In the genomic region with DNA sequence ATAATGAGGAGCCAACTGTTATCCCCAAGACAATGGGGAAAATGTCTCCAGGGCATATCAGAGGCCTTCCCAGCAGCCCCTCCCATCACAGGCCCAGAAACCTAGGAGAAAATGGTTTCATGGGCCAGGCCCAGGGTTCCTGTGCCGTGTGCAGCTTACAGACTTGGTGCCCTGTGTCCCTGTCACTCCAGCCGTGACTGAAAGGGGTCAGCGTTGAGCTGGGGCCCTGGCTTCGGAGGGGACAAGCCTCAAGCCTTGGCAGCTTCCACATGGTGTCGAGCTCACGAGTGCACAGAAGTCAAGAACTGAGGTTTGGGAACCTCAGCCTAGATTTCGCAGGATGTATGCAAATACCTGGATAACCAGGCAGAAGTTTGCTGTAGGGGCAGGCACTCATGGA, we compare ENCODE assay signal across 19 cellular contexts. TPM values are rescaled to one million over a fixed set of nuclear protein-coding genes. Genes with fewer than 3 reads are reported as not detected.
DNase-seq lines count a peak whose midpoint lies in the region; ATAC-seq, FAIRE-seq and TF ChIP-seq lines count a peak whose summit lies in the region.
"Had no signal": no experiment of that assay in that cellular context is flagged by ENCODE, and none has a peak within 500 bp of the region (broad histone marks: within the 10 kb centered on the region; RNA-seq: fewer than 3 reads in every experiment).

No MANE protein-coding gene starts in this region.

- TF ChIP-seq RAD21 in HepG2 (CRISPR knock-in tag; IDR thresholded peaks at IDR 0.05), result no peak

- no peak overlapping the region for H3K4me2 ChIP-seq in HepG2 (ENCODE audit: low read depth, low read length)

- WGBS in HepG2 (ENCODE audit: low lambda C conversion rate), result 31% methylated on average over 7 of the region's 7 CpGs
- WGBS in right lobe of liver (ENCODE audit: insufficient coverage, low coverage, low lambda C conversion rate, missing lambda C conversion rate), result no CpG with 5 or more reads among the region's 7 CpGs

- ATAC-seq in HepG2 (peak; percentile 52), right lobe of liver (no peak), upper lobe of right lung (no peak)
- ATAC-seq: CD8-positive, alpha-beta T cell; esophagus mucosa; left ventricle myocardium superior; stimulated activated effector memory CD8-positive, alpha-beta T cell treated with anti-CD3 and anti-CD28 coated beads, Interleukin-12 subunit alpha, Interleukin-12 subunit beta, amount 100 ng/mL, for 72 hours had no signal

- H3K4me1 ChIP-seq in HepG2 (ENCODE audit: insufficient read depth, low read length), result no peaks in the 10 kb centered on the region
- peaks cover 0 to 2% (median 0%) of the 10 kb centered on the region in 4 donors for H3K4me1 ChIP-seq in right lobe of liver
- H3K4me1 ChIP-seq in upper lobe of right lung, result peaks cover 13% of the 10 kb centered on the region

- H3K4me3 ChIP-seq in HepG2 (replicated peaks in 1 of 3; ENCODE audit: insufficient read depth in 1 of 3, low read depth in 2 of 3, low read length in 3 of 3) (no peak overlapping the region), right lobe of liver (no peak overlapping the region), epithelial cell of proximal tubule (ENCODE audit: low read depth, low read length) (no peak overlapping the region), upper lobe of right lung (no peak overlapping the region)
- H3K4me3 ChIP-seq: right atrium auricular region had no signal

- no peak overlapping the region for H3K27ac ChIP-seq in HepG2 (ENCODE audit: extremely low read length, insufficient read depth, low read length)
- no peak overlapping the region for H3K27ac ChIP-seq in right lobe of liver
- H3K27ac ChIP-seq in upper lobe of right lung, result peak overlapping the region; percentile 45

- H3K27me3 ChIP-seq in HepG2 (ENCODE audit: control insufficient read depth in 1 of 2, insufficient read depth in 2 of 2, low read length in 2 of 2) (no peaks in the 10 kb centered on the region), right lobe of liver (no peaks in the 10 kb centered on the region), upper lobe of right lung (no peaks in the 10 kb centered on the region)
- H3K27me3 ChIP-seq: right atrium auricular region had no signal

- POLR2A ChIA-PET in HepG2 (lab: Yijun Ruan, JAX), result no interaction called here

- H3K9ac ChIP-seq in HepG2 (ENCODE audit: insufficient read depth, low read depth, low read length), result no peak overlapping the region

- DNase-seq in HepG2 (ENCODE audit: low spot score) (no peak), right lobe of liver (no peak), NAMALWA (ENCODE audit: low spot score) (peak; percentile 16), epithelial cell of proximal tubule (ENCODE audit: low read depth) (no peak), upper lobe of right lung (peak; percentile 47), DMS79 (lab: John Stamatoyannopoulos, UW) (no peak), NCI-H2227 (lab: John Stamatoyannopoulos, UW; ENCODE audit: unreplicated experiment) (no peak), NCI-H774 (lab: John Stamatoyannopoulos, UW) (no peak)
- DNase-seq: activated CD4-positive, alpha-beta T cell treated with anti-CD3 and anti-CD28 coated beads, Interleukin-2, amount 10 ng/mL, durations not matched to agents 24 days and 14 days; CD8-positive, alpha-beta T cell; left ventricle myocardium superior; NCI-H1930; NCI-H446; NK-92 treated with Interleukin-12 subunit alpha and Interleukin-12 subunit beta, amount 100 ng/mL, for 24 hours had no signal

- no peaks in the 10 kb centered on the region for H3K79me2 ChIP-seq in HepG2 (ENCODE audit: insufficient read depth, low read length)

- TF ChIP-seq POLR2A in HepG2 (IDR thresholded peaks at IDR 0.05; ENCODE audit: insufficient read depth in 1 of 2, low read depth in 2 of 2, low read length in 2 of 2), result no peak
- TF ChIP-seq POLR2A in right lobe of liver (IDR thresholded peaks at IDR 0.05), result no peak

- intact Hi-C loops in HepG2 (cut with micrococcal nuclease; ENCODE audit: unreplicated experiment) (no loop called here), right lobe of liver (cut with DNase I) (no loop called here), upper lobe of right lung (cut with DNase I) (no loop called here)

- no peaks in the 10 kb centered on the region for H3K9me3 ChIP-seq in HepG2 (ENCODE audit: low read length)
- H3K9me3 ChIP-seq in right lobe of liver, result no peaks in the 10 kb centered on the region
- H3K9me3 ChIP-seq in upper lobe of right lung, result no peaks in the 10 kb centered on the region
- H3K9me3 ChIP-seq: right atrium auricular region had no signal

- TF ChIP-seq CTCF in HepG2 (CRISPR knock-in tag; IDR thresholded peaks at IDR 0.05) (no peak), right lobe of liver (IDR thresholded peaks at IDR 0.05) (no peak), epithelial cell of proximal tubule (conservative IDR thresholded peaks at IDR 0.05; ENCODE audit: low read depth, low read length) (peak; percentile 12), upper lobe of right lung (IDR thresholded peaks at IDR 0.05) (no peak)

- no peak overlapping the region for H2AFZ ChIP-seq in HepG2 (ENCODE audit: low read length)

- in situ Hi-C loops in HepG2 (cut with HindIII; ENCODE audit: extremely low pct_ligation_motif_present, low pct_unique_long_range_greater_than_20kb), result no loop called here

- FAIRE-seq in HepG2 (lab: Jason Lieb, UNC), result no peak
- FAIRE-seq: bronchial epithelial cell, H54 had no signal

- TF ChIP-seq EP300 in HepG2 (IDR thresholded peaks at IDR 0.05; ENCODE audit: low read depth in 2 of 2, low read length in 2 of 2) (no peak), HepG2 (CRISPR knock-in tag; IDR thresholded peaks at IDR 0.05; ENCODE audit: borderline replicate concordance) (no peak)

- H3K36me3 ChIP-seq in HepG2 (replicated peaks in 1 of 2; ENCODE audit: control insufficient read depth in 1 of 2, insufficient read depth in 2 of 2, low read length in 2 of 2) (no peaks in the 10 kb centered on the region), right lobe of liver (no peaks in the 10 kb centered on the region), upper lobe of right lung (no peaks in the 10 kb centered on the region)
- H3K36me3 ChIP-seq: right atrium auricular region had no signal

- BruUV-seq in HepG2 (replicated peaks; lab: Mats Ljungman, UMichigan), result no TSS peak

- CTCF ChIA-PET in HepG2 (lab: Yijun Ruan, JAX; ENCODE audit: low intra/inter-chr PET ratio, low total read pairs), result no interaction called here

- no peaks in the 10 kb centered on the region for H4K20me1 ChIP-seq in HepG2 (ENCODE audit: insufficient read depth, low read length)

TF ChIP-seq in HepG2, 621 proteins besides CTCF, POLR2A, EP300 and RAD21:
- TF ChIP-seq NONO (IDR thresholded peaks at IDR 0.05) (no peak), NONO (CRISPR knock-in tag; conservative IDR thresholded peaks at IDR 0.05) (no peak), STAG1 (CRISPR knock-in tag; IDR thresholded peaks at IDR 0.05) (peak; percentile 21; the same call in 1 of the 2 replicates), USF2 (IDR thresholded peaks at IDR 0.05; ENCODE audit: low read depth, low read length) (no peak), USF2 (CRISPR knock-in tag; IDR thresholded peaks at IDR 0.05; ENCODE audit: borderline replicate concordance) (no peak)

RNA-seq across cellular contexts. Expression of gene SIPA1L2, which starts 18.1 kb away (rescaled TPM):
- total RNA-seq in HepG2 (2016; rRNA removed; fragmentation: Illumina TruSeq; extraction: Trizol) (0.03 TPM in 1 of 2 replicates, not detected in the other), right lobe of liver (10 to 100 TPM in 4 of 6 experiments, 1 to 10 TPM in 2; 3.7 to 22.8 (median 10.7) TPM), epithelial cell of proximal tubule (5.3 and 8.0 TPM in 2 replicates), upper lobe of right lung (38.3 TPM)
- total RNA-seq in HepG2 (2016; cell fraction: cytosol; rRNA removed; fragmentation: Illumina TruSeq; extraction: Trizol; ENCODE audit: low read depth), result not detected in 2 replicates
- not detected in 2 replicates for total RNA-seq in HepG2 (2016; cell fraction: insoluble cytoplasmic fraction; rRNA removed; fragmentation: Illumina TruSeq; extraction: Trizol)
- total RNA-seq in HepG2 (2016; cell fraction: membrane; rRNA removed; fragmentation: Illumina TruSeq; extraction: Trizol), result 0.03 TPM in 1 of 2 replicates, not detected in the other
- not detected in 2 replicates for total RNA-seq in HepG2 (2016; cell fraction: nucleus; rRNA removed; fragmentation: Illumina TruSeq; extraction: Trizol)
- 0.01 and 0.03 TPM in 2 replicates for polyA plus RNA-seq in HepG2 (2011; rRNA removed)
- polyA plus RNA-seq in HepG2 (2011; cell fraction: cytosol; rRNA removed), result 0.01 TPM in 1 of 2 replicates, not detected in the other
- 0.05 TPM in 1 of 2 replicates, not detected in the other for polyA plus RNA-seq in HepG2 (2011; cell fraction: nucleus; rRNA removed)
- polyA plus RNA-seq in HepG2 (2012), result not detected in 2 replicates
- not detected in 2 replicates for polyA plus RNA-seq in HepG2 (2016; cell fraction: cytosol; fragmentation: Illumina TruSeq; extraction: Trizol; ENCODE audit: low read depth)
- not detected in 2 replicates for polyA plus RNA-seq in HepG2 (2016; cell fraction: insoluble cytoplasmic fraction; fragmentation: Illumina TruSeq; extraction: Trizol; ENCODE audit: low read depth)
- polyA plus RNA-seq in HepG2 (2016; cell fraction: membrane; fragmentation: Illumina TruSeq; extraction: Trizol; ENCODE audit: low read depth), result not detected in 2 replicates
- polyA plus RNA-seq in HepG2 (2016; cell fraction: nucleus; fragmentation: Illumina TruSeq; extraction: Trizol; ENCODE audit: insufficient read depth, low read depth), result not detected in 2 replicates
- 0.77 TPM in 1 of 2 replicates, not detected in the other for polyA minus RNA-seq in HepG2 (2011; rRNA and poly(A)+ RNA removed; ENCODE audit: low replicate concordance)
- not detected in 2 replicates for polyA minus RNA-seq in HepG2 (2011; cell fraction: cytosol; rRNA and poly(A)+ RNA removed)
- not detected in 2 replicates for polyA minus RNA-seq in HepG2 (2011; cell fraction: nucleus; rRNA and poly(A)+ RNA removed)

Comparison
In these comparisons a context has a peak if more than half of its experiments do, and no peak if none do; other contexts are left out.
1. DNase-seq: peak in NAMALWA (single experiment) and upper lobe of right lung (single experiment); none in HepG2 (single experiment), right lobe of liver (0 of 3), epithelial cell of proximal tubule (single experiment), DMS79 (single experiment), NCI-H2227 (single experiment) and NCI-H774 (single experiment).